9 cellular contexts compared by ENCODE assay signal in genomic region chrX:45714864-45715263, GRCh38.
A peak's percentile ranks its signal among the peaks of the same experiment; 100 is the strongest.
DNase-seq lines count a peak whose midpoint lies in the region; ATAC-seq, FAIRE-seq and TF ChIP-seq lines count a peak whose summit lies in the region.
"Had no signal": no experiment of that assay in that cellular context is flagged by ENCODE, and none has a peak within 500 bp of the region (broad histone marks: within the 10 kb centered on the region; RNA-seq: fewer than 3 reads in every experiment).

No MANE protein-coding gene starts in this region.

- peak overlapping the region; percentile 73 for H3K27ac ChIP-seq in ACC112 (ENCODE audit: low read depth, low read length)
- H3K27ac ChIP-seq in SK-N-SH (ENCODE audit: low read depth in 2 of 2, low read length in 1 of 2), result peak overlapping the region; percentile 65 to 99; a peak in 3 of 4 replicates
- no peak overlapping the region for H3K27ac ChIP-seq in keratinocyte (ENCODE audit: control insufficient read depth, insufficient read depth, low read length)
- H3K27ac ChIP-seq in kidney (ENCODE audit: low read depth in 2 of 2, low read length in 2 of 2), result no peak overlapping the region

- no peak overlapping the region for H3K4me3 ChIP-seq in ACC112 (ENCODE audit: low read depth, low read length)
- H3K4me3 ChIP-seq in SK-N-SH (ENCODE audit: low read depth in 2 of 2, low read length in 1 of 2), result no peak overlapping the region
- H3K4me3 ChIP-seq in keratinocyte (ENCODE audit: control insufficient read depth in 2 of 3, extremely low read depth in 1 of 3, insufficient read depth in 2 of 3, low read depth in 1 of 3, low read length in 3 of 3), result no peak overlapping the region
- H3K4me3 ChIP-seq in kidney (ENCODE audit: low read length in 2 of 2), result no peak overlapping the region

- DNase-seq in GM19239 (ENCODE audit: insufficient read length, low spot score) (peak; percentile 1), SK-N-SH (no peak), keratinocyte (ENCODE audit: low read depth, low spot score) (no peak), NCI-H1105 (lab: John Stamatoyannopoulos, UW) (no peak), DMS114 treated with DMSO at 0.1 percent for 48 hours (lab: John Stamatoyannopoulos, UW; ENCODE audit: unreplicated experiment) (no peak), kidney (no peak)

- intact Hi-C loops in kidney (cut with DNase I), result no loop called here

- H3F3A ChIP-seq in SK-N-SH (replicated peaks; ENCODE audit: insufficient read depth), result peaks cover 69% of the 10 kb centered on the region

- no peaks in the 10 kb centered on the region for H3K36me3 ChIP-seq in ACC112 (ENCODE audit: insufficient read depth, low read length)
- H3K36me3 ChIP-seq in SK-N-SH (replicated peaks in 1 of 2; ENCODE audit: control insufficient read depth in 1 of 2, insufficient read depth in 2 of 2, low read length in 1 of 2), result no peaks in the 10 kb centered on the region
- H3K36me3 ChIP-seq in keratinocyte (ENCODE audit: control insufficient read depth in 2 of 2, extremely low read depth in 1 of 2, insufficient read depth in 2 of 2, low read length in 2 of 2), result no peaks in the 10 kb centered on the region
- no peaks in the 10 kb centered on the region for H3K36me3 ChIP-seq in kidney (ENCODE audit: control insufficient read depth in 1 of 2, insufficient read depth in 2 of 2, low read length in 2 of 2)

- FAIRE-seq in GM19239 (lab: Jason Lieb, UNC) (no peak), keratinocyte (lab: Jason Lieb, UNC) (peak; percentile 77), kidney (lab: Jason Lieb, UNC) (no peak)
- FAIRE-seq: G401.6 had no signal

- H3K4me1 ChIP-seq in ACC112 (ENCODE audit: control insufficient read depth, insufficient read depth, low read length, unreplicated experiment) (peaks cover 48% of the 10 kb centered on the region), SK-N-SH (ENCODE audit: control insufficient read depth in 1 of 2, insufficient read depth in 2 of 2, low read depth in 1 of 2, low read length in 1 of 2) (peaks cover 0 to 59% of the 10 kb centered on the region in 2 experiments; a peak in 2 of 4 replicates), keratinocyte (ENCODE audit: control insufficient read depth, extremely low read depth, insufficient read depth, low read length) (peaks cover 38% of the 10 kb centered on the region), kidney (ENCODE audit: control insufficient read depth in 1 of 2, insufficient read depth in 1 of 2, low read depth in 1 of 2, low read length in 2 of 2) (no peaks in the 10 kb centered on the region)

- dilution Hi-C loops in keratinocyte (cut with MboI; ENCODE audit: extremely low pct_ligation_motif_present, low sequenced_read_pairs), result no loop called here

- H2AFZ ChIP-seq in ACC112 (ENCODE audit: low read length, unreplicated experiment), result no peak overlapping the region
- H2AFZ ChIP-seq in SK-N-SH (ENCODE audit: low read depth), result peak overlapping the region; percentile 17; the same call in 1 of the 2 replicates
- no peak overlapping the region for H2AFZ ChIP-seq in keratinocyte (ENCODE audit: control insufficient read depth, low read length)

- 36% methylated on average over 3 of the region's 3 CpGs for WGBS in SK-N-SH (ENCODE audit: low lambda C conversion rate)

- no peaks in the 10 kb centered on the region for H3K9me2 ChIP-seq in SK-N-SH

- no peaks in the 10 kb centered on the region for H3K9me3 ChIP-seq in SK-N-SH
- H3K9me3 ChIP-seq in keratinocyte (ENCODE audit: control insufficient read depth, low read depth, low read length), result no peaks in the 10 kb centered on the region
- no peaks in the 10 kb centered on the region for H3K9me3 ChIP-seq in kidney (ENCODE audit: control insufficient read depth in 1 of 2, low read length in 2 of 2)

- POLR2A ChIA-PET in SK-N-SH (lab: Yijun Ruan, JAX), result no interaction called here

- H3K27me3 ChIP-seq in ACC112 (ENCODE audit: insufficient read depth, low read length), result no peaks in the 10 kb centered on the region
- no peaks in the 10 kb centered on the region for H3K27me3 ChIP-seq in SK-N-SH (ENCODE audit: insufficient read depth)
- H3K27me3 ChIP-seq in keratinocyte (ENCODE audit: control insufficient read depth, extremely low read depth, insufficient read depth, low read length), result no peaks in the 10 kb centered on the region

- peak overlapping the region; percentile 18; the same call in 1 of the 2 replicates for H3K4me2 ChIP-seq in SK-N-SH
- H3K4me2 ChIP-seq in keratinocyte (ENCODE audit: control insufficient read depth, extremely low read depth, insufficient read depth, low read depth, low read length), result no peak overlapping the region

- H3K9ac ChIP-seq in SK-N-SH, result peak overlapping the region; percentile 53
- H3K9ac ChIP-seq in keratinocyte (ENCODE audit: control insufficient read depth, extremely low read depth, insufficient read depth, low read length), result no peak overlapping the region
- H3K9ac ChIP-seq in kidney (ENCODE audit: low read length in 2 of 2), result no peak overlapping the region

- H4K20me1 ChIP-seq in SK-N-SH (ENCODE audit: insufficient read depth) (no peaks in the 10 kb centered on the region), keratinocyte (ENCODE audit: control insufficient read depth, extremely low read depth, insufficient read depth, low read length) (no peaks in the 10 kb centered on the region)

- no peak for ATAC-seq in GM19467 (IDR thresholded peaks at IDR 0.05; ENCODE audit: unreplicated experiment)

- TF ChIP-seq RAD21 in SK-N-SH (IDR thresholded peaks at IDR 0.05; ENCODE audit: low read length), result no peak

- no peaks in the 10 kb centered on the region for H3K9me1 ChIP-seq in keratinocyte (ENCODE audit: control insufficient read depth, extremely low read depth, insufficient read depth, low read length)

- CTCF ChIA-PET in SK-N-SH (lab: Yijun Ruan, JAX), result no interaction called here

- no peak for TF ChIP-seq EP300 in SK-N-SH (IDR thresholded peaks at IDR 0.05; ENCODE audit: borderline replicate concordance in 1 of 2, low read depth in 1 of 2, low read length in 1 of 2)

- no peak for TF ChIP-seq CTCF in SK-N-SH (IDR thresholded peaks at IDR 0.05)
- no peak for TF ChIP-seq CTCF in keratinocyte (optimal IDR thresholded peaks at IDR 0.05 in 1 of 3, IDR thresholded peaks at IDR 0.05 in 1 of 3, conservative IDR thresholded peaks at IDR 0.05 in 1 of 3; ENCODE audit: extremely low read depth in 1 of 3, insufficient read depth in 2 of 3, low read length in 3 of 3)
- TF ChIP-seq CTCF in kidney (IDR thresholded peaks at IDR 0.05; ENCODE audit: borderline replicate concordance, extremely low read depth, insufficient read depth), result no peak

- H3K79me2 ChIP-seq in ACC112 (ENCODE audit: control insufficient read depth, insufficient read depth, low read length, unreplicated experiment) (no peaks in the 10 kb centered on the region), SK-N-SH (ENCODE audit: insufficient read depth) (peaks cover 18% of the 10 kb centered on the region; the same call in 1 of the 2 replicates), keratinocyte (ENCODE audit: control insufficient read depth, insufficient read depth, low read length) (no peaks in the 10 kb centered on the region)

TF ChIP-seq in SK-N-SH, 30 proteins besides CTCF, POLR2A, EP300 and RAD21:
- TF ChIP-seq NFIC (IDR thresholded peaks at IDR 0.05; ENCODE audit: borderline replicate concordance), result 0 out of 2 replicates have a peak, but pooled peaks have one; percentile 1
- TF ChIP-seq, protein P1, sequence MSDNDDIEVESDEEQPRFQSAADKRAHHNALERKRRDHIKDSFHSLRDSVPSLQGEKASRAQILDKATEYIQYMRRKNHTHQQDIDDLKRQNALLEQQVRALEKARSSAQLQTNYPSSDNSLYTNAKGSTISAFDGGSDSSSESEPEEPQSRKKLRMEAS (IDR thresholded peaks at IDR 0.05; ENCODE audit: low read depth), result peak; percentile 71; the same call in 1 of the 2 replicates
- peak; percentile 33; the same call in 1 of the 2 replicates for TF ChIP-seq FOSL2 (IDR thresholded peaks at IDR 0.05; ENCODE audit: borderline replicate concordance, low read depth)
- TF ChIP-seq RCOR1 (IDR thresholded peaks at IDR 0.05; ENCODE audit: low read length), result no peak

Comparison
In these comparisons a context has a peak if more than half of its experiments do, and no peak if none do; other contexts are left out.
1. H3K27ac ChIP-seq: peak in ACC112 (single experiment) and SK-N-SH (2 of 2); none in keratinocyte (single experiment) and kidney (0 of 2).